8 cellular contexts compared by ENCODE assay signal in the genomic region with DNA sequence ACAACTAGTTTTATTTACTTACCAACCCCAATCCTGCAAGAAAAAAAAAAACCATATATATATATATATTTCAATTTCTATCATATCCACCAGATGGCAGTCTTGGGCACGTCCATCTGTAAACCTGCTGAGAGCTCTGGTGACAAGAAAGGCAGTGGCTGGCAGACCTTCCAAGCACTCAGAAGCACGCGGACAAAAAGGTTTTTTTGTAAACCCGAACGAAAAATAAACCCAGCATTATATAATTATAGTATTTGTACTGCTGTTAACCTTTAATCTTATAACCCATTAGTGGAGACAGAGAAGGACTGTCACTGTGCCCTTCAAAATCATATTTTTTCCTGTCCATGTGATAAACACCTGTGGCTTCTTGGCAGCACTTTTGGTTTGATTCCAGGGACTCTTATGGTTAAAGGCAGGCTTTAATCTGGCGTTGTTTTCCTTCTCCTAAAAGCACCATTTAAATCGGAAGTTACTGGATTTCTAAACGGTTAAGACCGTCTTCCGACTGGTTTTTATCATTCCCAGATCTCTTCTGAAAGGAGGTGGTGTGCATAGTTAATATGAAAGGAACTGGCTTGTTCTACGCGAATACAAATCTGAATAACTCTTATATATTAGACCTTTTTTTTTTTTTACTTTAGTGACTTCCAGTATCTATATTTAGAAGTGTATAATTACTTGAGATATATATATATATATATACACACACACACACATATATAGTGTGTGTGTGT. TPM values are rescaled to one million over a fixed set of nuclear protein-coding genes. Genes with fewer than 3 reads are reported as not detected.
DNase-seq lines count a peak whose midpoint lies in the region; ATAC-seq and TF ChIP-seq lines count a peak whose summit lies in the region.

No MANE protein-coding gene starts in this region.

- H3K4me3 ChIP-seq in GM12875 (ENCODE audit: low read depth, low read length) (no peak overlapping the region), right atrium auricular region (peak overlapping the region; percentile 11 to 40)

- H3K27ac ChIP-seq in right atrium auricular region: no peak overlapping the region

- TF ChIP-seq CTCF in GM12875 (IDR thresholded peaks at IDR 0.05; ENCODE audit: borderline replicate concordance, insufficient read depth, low read depth, low read length): peak; percentile 35; the same call in 1 of the 2 replicates
- TF ChIP-seq CTCF in right atrium auricular region (IDR thresholded peaks at IDR 0.05): peak; percentile 29 to 78

- H3K9me3 ChIP-seq in right atrium auricular region: no peaks in the 10 kb centered on the region

- DNase-seq in NCI-H1436 treated with DMSO at 0.1 percent for 48 hours (lab: John Stamatoyannopoulos, UW) (peak; percentile 45), T follicular helper cell (ENCODE audit: low read depth) (peak; percentile 20), amniotic stem cell (lab: John Stamatoyannopoulos, UW) (peak; percentile 66), right atrium auricular region (ENCODE audit: low spot score) (no peak), retina (peak; percentile 71)

- no peaks in the 10 kb centered on the region for H3K27me3 ChIP-seq in right atrium auricular region

- H3K4me1 ChIP-seq in right atrium auricular region: peaks cover 0 to 3% of the 10 kb centered on the region in 2 donors

- ATAC-seq in HG03095 (IDR thresholded peaks at IDR 0.05; ENCODE audit: unreplicated experiment) (no peak), GM18505 (IDR thresholded peaks at IDR 0.05; ENCODE audit: unreplicated experiment) (no peak)

- H3K36me3 ChIP-seq in right atrium auricular region: no peaks in the 10 kb centered on the region

- TF ChIP-seq POLR2A in GM18505 (IDR thresholded peaks at IDR 0.05; ENCODE audit: borderline replicate concordance, extremely low read depth, insufficient read depth, insufficient read length): no peak

RNA-seq across cellular contexts. Expression of a gene that starts 31.0 kb away (rescaled TPM):
- total RNA-seq in right atrium auricular region: not detected
